In genomic region chr12:57441393-57441792, GRCh38 we compare ENCODE assay signal across 2 cellular contexts.
TF ChIP-seq lines count a peak whose summit lies in the region.

No MANE protein-coding gene starts in this region.

TF ChIP-seq in HEK293, 187 proteins besides CTCF, POLR2A, EP300 and RAD21:
- peak; percentile 94 for TF ChIP-seq ZNF707 (tag by site-specific recombination; IDR thresholded peaks at IDR 0.05)

TF ChIP-seq in K562, 482 proteins besides CTCF, POLR2A, EP300 and RAD21:
- TF ChIP-seq ZNF707 (CRISPR knock-in tag; conservative IDR thresholded peaks at IDR 0.05) = peak; percentile 97
- TF ChIP-seq TRIM28 (IDR thresholded peaks at IDR 0.05) = peak; percentile 60; the same call in 1 of the 2 replicates
